ENCODE assay signal across 8 cellular contexts in the genomic region with DNA sequence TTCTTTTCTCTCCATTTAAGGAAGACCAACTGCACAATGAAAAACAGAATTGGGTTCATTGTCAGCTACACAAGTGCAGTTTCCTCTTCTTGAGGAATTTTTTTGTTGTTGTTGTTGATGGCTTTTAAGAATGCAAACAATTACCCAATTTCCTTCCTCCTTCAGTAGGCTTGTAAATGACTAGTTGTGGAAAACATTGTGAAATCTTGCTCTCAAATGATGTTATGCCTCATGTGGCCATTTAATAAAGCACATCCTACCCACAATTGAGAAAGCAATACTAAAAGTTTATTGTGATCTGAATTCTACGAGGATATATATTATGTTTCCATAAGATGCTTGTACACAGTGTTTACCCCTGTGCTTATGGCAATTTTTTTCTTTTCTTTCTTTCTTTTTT.
DNase-seq lines count a peak whose midpoint lies in the region; ATAC-seq and TF ChIP-seq lines count a peak whose summit lies in the region.

No MANE protein-coding gene starts in this region.

- in situ Hi-C loops in KBM-7 (cut with MboI; ENCODE audit: low pct_unique_long_range_greater_than_20kb, low sequenced_read_pairs): no loop called here

- no peak overlapping the region for H3K14ac ChIP-seq in H9 (ENCODE audit: insufficient read depth, low read length)

- no peak overlapping the region for H3T11ph ChIP-seq in H9 (ENCODE audit: low read length)

- H4K91ac ChIP-seq in H9 (ENCODE audit: insufficient read length, low read depth, low read length): no peak overlapping the region

- H3K27ac Mint-ChIP-seq in nephron: peak overlapping the region in 2 of 3 experiments; percentile 8 to 46
- H3K27ac Mint-ChIP-seq in H9: no peak overlapping the region

- H4K5ac ChIP-seq in H9 (ENCODE audit: insufficient read length, low read depth, low read length): no peak overlapping the region

- H2BK20ac ChIP-seq in H9 (ENCODE audit: low read depth, low read length, poor library complexity, severe bottlenecking): no peak overlapping the region

- H3K27me3 ChIP-seq in body of pancreas (no peaks in the 10 kb centered on the region), H9 (ENCODE audit: insufficient read depth, low read length) (no peaks in the 10 kb centered on the region), colonic mucosa (no peaks in the 10 kb centered on the region)

- H3K9me3 ChIP-seq in body of pancreas (no peaks in the 10 kb centered on the region), H9 (ENCODE audit: control insufficient read depth, low read depth, low read length) (no peaks in the 10 kb centered on the region), colonic mucosa (no peaks in the 10 kb centered on the region)

- no peak overlapping the region for H2BK15ac ChIP-seq in H9 (ENCODE audit: low read depth, low read length)

- H3K9me3 Mint-ChIP-seq in nephron (no peaks in the 10 kb centered on the region), H9 (no peaks in the 10 kb centered on the region; a peak in 1 of 5 replicates)

- H2AK5ac ChIP-seq in H9 (ENCODE audit: insufficient read length, low read length): no peak overlapping the region

- H3K4me3 Mint-ChIP-seq in nephron: no peak overlapping the region
- H3K4me3 Mint-ChIP-seq in H9: no peak overlapping the region

- H3K4ac ChIP-seq in H9 (ENCODE audit: low read depth, low read length): no peak overlapping the region

- 25 to 54% methylated on average over 1 of the region's 1 CpG for WGBS in body of pancreas, 2 donors
- no CpG with 5 or more reads among the region's 1 CpG for WGBS in H9 (ENCODE audit: extremely low coverage, insufficient read length, low lambda C conversion rate)

- intact Hi-C loops in body of pancreas (cut with DNase I) (no loop called here), left colon (cut with DNase I, micrococcal nuclease) (no loop called here), colonic mucosa (cut with DNase I) (no loop called here)

- no peaks in the 10 kb centered on the region for H3K36me3 Mint-ChIP-seq in nephron (ENCODE audit: low read depth)
- H3K36me3 Mint-ChIP-seq in H9 (ENCODE audit: insufficient read depth in 1 of 3, low read depth in 3 of 3): no peaks in the 10 kb centered on the region

- H3K4me3 ChIP-seq in body of pancreas (no peak overlapping the region), colonic mucosa (no peak overlapping the region)

- H3K18ac ChIP-seq in H9 (ENCODE audit: insufficient read length, low read depth, low read length): no peak overlapping the region

- H3K27me3 Mint-ChIP-seq in nephron (ENCODE audit: low read depth) (no peaks in the 10 kb centered on the region), H9 (ENCODE audit: low read depth) (no peaks in the 10 kb centered on the region)

- H3K4me2 ChIP-seq in H9 (ENCODE audit: insufficient read depth, insufficient read length, low read length): no peak overlapping the region

- no peaks in the 10 kb centered on the region for H3K4me1 ChIP-seq in body of pancreas
- no peaks in the 10 kb centered on the region for H3K4me1 ChIP-seq in H9 (ENCODE audit: insufficient read depth, low read length)
- H3K4me1 ChIP-seq in colonic mucosa: no peaks in the 10 kb centered on the region

- no peaks in the 10 kb centered on the region for H4K20me1 ChIP-seq in H9 (ENCODE audit: control insufficient read depth, insufficient read depth, insufficient read length)

- ATAC-seq in GM18511 (IDR thresholded peaks at IDR 0.05; ENCODE audit: unreplicated experiment) (peak; percentile 70), body of pancreas (no peak), GM18873 (IDR thresholded peaks at IDR 0.05; ENCODE audit: low FRiP score, unreplicated experiment) (no peak), left colon (no peak)

- H3K4me1 Mint-ChIP-seq in nephron: peaks cover 10% of the 10 kb centered on the region
- peaks cover 6 to 7% of the 10 kb centered on the region in 2 experiments for H3K4me1 Mint-ChIP-seq in H9

- no peak overlapping the region for H3K23ac ChIP-seq in H9 (ENCODE audit: insufficient read length, low read depth, low read length)

- TF ChIP-seq POLR2A in body of pancreas (IDR thresholded peaks at IDR 0.05): no peak

- H2BK120ac ChIP-seq in H9 (ENCODE audit: low read depth, low read length, poor library complexity, severe bottlenecking): no peak overlapping the region

- H3K23me2 ChIP-seq in H9 (ENCODE audit: insufficient read length, low read depth, low read length, poor library complexity, severe bottlenecking): no peaks in the 10 kb centered on the region

- TF ChIP-seq CTCF in body of pancreas (IDR thresholded peaks at IDR 0.05) (peak in 4 of 7 experiments; percentile 12 to 40 (median 28)), nephron (IDR thresholded peaks at IDR 0.05; ENCODE audit: unreplicated experiment in 3 of 3) (peak; percentile 36 to 42 (median 37)), H9 (conservative IDR thresholded peaks at IDR 0.05) (no peak; the same call in 1 of the 3 replicates), colonic mucosa (IDR thresholded peaks at IDR 0.05) (no peak)

- no peak overlapping the region for H4K8ac ChIP-seq in H9 (replicated peaks; ENCODE audit: insufficient read length, low read depth, low read length)

- no peaks in the 10 kb centered on the region for H3K79me2 ChIP-seq in H9 (ENCODE audit: insufficient read depth, low read length)

- H3K79me1 ChIP-seq in H9 (ENCODE audit: insufficient read depth, low read depth, low read length, poor library complexity, severe bottlenecking): no peaks in the 10 kb centered on the region

- H2AFZ ChIP-seq in H9 (ENCODE audit: low read length): no peak overlapping the region

- DNase-seq in KBM-7: peak; percentile 72
- DNase-seq in body of pancreas: no peak
- no peak for DNase-seq in left colon
- DNase-seq in H9: no peak
- DNase-seq in colonic mucosa: no peak

- no peak overlapping the region for H2BK5ac ChIP-seq in H9 (ENCODE audit: insufficient read length, low read length)

- H3K36me3 ChIP-seq in body of pancreas (replicated peaks in 1 of 2; ENCODE audit: insufficient read depth in 1 of 2, low read depth in 2 of 2) (no peaks in the 10 kb centered on the region), colonic mucosa (no peaks in the 10 kb centered on the region)

- no peak overlapping the region for H3K9ac ChIP-seq in H9 (ENCODE audit: extremely low read depth, insufficient read length, low read length)
- H3K9ac ChIP-seq in colonic mucosa (ENCODE audit: low read depth in 2 of 2, low read length in 2 of 2): no peak overlapping the region

- no peak overlapping the region for H3K56ac ChIP-seq in H9 (ENCODE audit: insufficient read length, low read depth, low read length)

- no peak overlapping the region for H2BK12ac ChIP-seq in H9 (ENCODE audit: insufficient read length, low read depth, low read length)

- H3K27ac ChIP-seq in body of pancreas (no peak overlapping the region), H9 (ENCODE audit: insufficient read length, low read depth, low read length) (no peak overlapping the region), colonic mucosa (no peak overlapping the region)

Comparison
In these comparisons a context has a peak if more than half of its experiments do, and no peak if none do; other contexts are left out.
1. CTCF ChIP-seq: peak in body of pancreas (4 of 7) and nephron (3 of 3); none in H9 (single experiment) and colonic mucosa (single experiment).
2. H3K27ac Mint-ChIP-seq: peak in nephron (2 of 3); none in H9 (0 of 3).